9 cellular contexts compared by ENCODE assay signal in genomic region chr11:124174001-124174400, GRCh38. TPM values are rescaled to one million over a fixed set of nuclear protein-coding genes. Genes with fewer than 3 reads are reported as not detected.
DNase-seq lines count a peak whose midpoint lies in the region; ATAC-seq and TF ChIP-seq lines count a peak whose summit lies in the region.
"Had no signal": no experiment of that assay in that cellular context is flagged by ENCODE, and none has a peak within 500 bp of the region (broad histone marks: within the 10 kb centered on the region; RNA-seq: fewer than 3 reads in every experiment).

No MANE protein-coding gene starts in this region.

- H3K27ac ChIP-seq in SJCRH30 = peak overlapping the region; percentile 85

- DNase-seq in AG04449 (ENCODE audit: low read depth, low spot score) = peak; percentile 12
- peak; percentile 26 for DNase-seq in HS-5 (ENCODE audit: low read depth)
- DNase-seq in SJCRH30 = peak; percentile 62 to 82
- DNase-seq in iPS DF 4.7 (ENCODE audit: extremely low read depth, low spot score) = peak; percentile 49
- no peak for DNase-seq in GDM1 (lab: John Stamatoyannopoulos, UW)
- no peak for DNase-seq in stimulated activated CD4-positive, alpha-beta T cell treated with anti-CD3 and anti-CD28 coated beads, Interleukin-2, amount 100 ng/mL, for 24 hours
- DNase-seq: central memory CD4-positive, alpha-beta T cell had no signal

- TF ChIP-seq CTCF in AG04449 (IDR thresholded peaks at IDR 0.05; ENCODE audit: insufficient read depth, low read length, missing control alignments) = no peak

- no peak for ATAC-seq in GM21526 (IDR thresholded peaks at IDR 0.05; ENCODE audit: low FRiP score, unreplicated experiment)
- no peak for ATAC-seq in HG03196 (IDR thresholded peaks at IDR 0.05; ENCODE audit: unreplicated experiment)

- H3K36me3 ChIP-seq in SJCRH30 = no peaks in the 10 kb centered on the region

- H3K27me3 ChIP-seq in SJCRH30 = no peaks in the 10 kb centered on the region

- no peaks in the 10 kb centered on the region for H3K9me3 ChIP-seq in SJCRH30 (replicated peaks)

- POLR2A ChIA-PET in AG04449 (lab: Yijun Ruan, JAX) = no interaction called here

- CTCF ChIA-PET in AG04449 (lab: Yijun Ruan, JAX) = interaction anchor here (0.6 to 1.5 kb wide), 3 partner anchors 20 to 105 kb away, joined by 3 to 5 read pairs (median 4); no protein-coding TSS in a partner anchor

- H3K4me3 ChIP-seq in AG04449 (ENCODE audit: low read depth, low read length) = no peak overlapping the region
- peak overlapping the region; percentile 15; the same call in 1 of the 2 replicates for H3K4me3 ChIP-seq in SJCRH30

- peaks cover 40% of the 10 kb centered on the region for H3K4me1 ChIP-seq in SJCRH30

RNA-seq across cellular contexts. Expression of gene OR10D3, which starts 9.1 kb away (rescaled TPM):
- not detected in 2 replicates for total RNA-seq in SJCRH30 (2014; rRNA removed; shearing (Covaris generic))

RNA-seq across cellular contexts. Expression of gene VWA5A, which starts 58.8 kb away (rescaled TPM):
- 34.7 and 38.1 TPM in 2 replicates for total RNA-seq in SJCRH30 (2014; rRNA removed; shearing (Covaris generic))

Comparison
In these comparisons a context has a peak if more than half of its experiments do, and no peak if none do; other contexts are left out.
1. DNase-seq: peak in AG04449 (single experiment), HS-5 (single experiment), SJCRH30 (2 of 2) and iPS DF 4.7 (single experiment); none in GDM1 (single experiment) and stimulated activated CD4-positive, alpha-beta T cell treated with anti-CD3 and anti-CD28 coated beads, Interleukin-2, amount 100 ng/mL, for 24 hours (0 of 2).